1 cellular context compared by ENCODE assay signal in the genomic region with DNA sequence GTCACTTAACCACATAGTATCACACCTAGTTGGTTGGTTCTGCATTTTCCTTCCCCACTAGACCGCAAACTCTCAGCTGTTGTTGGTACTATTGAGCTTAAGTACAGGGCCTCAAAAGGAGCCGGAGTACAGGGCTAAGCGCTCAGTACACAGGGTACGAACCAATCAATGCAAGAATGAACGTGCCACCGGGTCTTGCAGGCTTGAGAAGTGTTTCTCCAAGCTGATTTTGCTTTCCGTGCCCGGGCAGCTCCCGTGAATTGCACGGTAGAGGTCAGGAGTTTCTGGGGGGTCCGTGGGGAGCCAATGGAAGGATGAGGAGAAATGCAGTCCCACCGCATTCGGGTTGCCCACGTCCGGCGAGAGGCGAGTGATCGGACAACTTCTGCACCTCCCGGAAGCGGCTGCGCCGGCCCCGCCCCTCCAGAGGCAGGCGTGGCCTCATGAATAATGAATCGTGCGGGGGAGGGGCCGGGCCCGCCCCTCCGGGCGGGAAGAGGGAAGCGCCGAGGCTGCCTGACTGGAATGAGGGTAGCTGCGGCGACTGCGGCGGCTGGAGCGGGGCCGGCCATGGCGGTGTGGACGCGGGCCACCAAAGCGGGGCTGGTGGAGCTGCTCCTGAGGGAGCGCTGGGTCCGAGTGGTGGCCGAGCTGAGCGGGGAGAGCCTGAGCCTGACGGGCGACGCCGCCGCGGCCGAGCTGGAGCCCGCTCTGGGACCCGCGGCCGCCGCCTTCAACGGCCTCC.
TF ChIP-seq lines count a peak whose summit lies in the region.

A gene (plus strand): TSS at position 523 of the 745 bp plus-strand sequence. CDS start 3 bp downstream, at position 526.

TF ChIP-seq in HCT116, 20 proteins besides CTCF, POLR2A, EP300 and RAD21 (continued from another document):
- no peak; the same call in 1 of the 2 replicates for TF ChIP-seq CBX3 (IDR thresholded peaks at IDR 0.05; ENCODE audit: low read depth)
- no peak for TF ChIP-seq EZH2 (IDR thresholded peaks at IDR 0.05)
- TF ChIP-seq, protein P1, sequence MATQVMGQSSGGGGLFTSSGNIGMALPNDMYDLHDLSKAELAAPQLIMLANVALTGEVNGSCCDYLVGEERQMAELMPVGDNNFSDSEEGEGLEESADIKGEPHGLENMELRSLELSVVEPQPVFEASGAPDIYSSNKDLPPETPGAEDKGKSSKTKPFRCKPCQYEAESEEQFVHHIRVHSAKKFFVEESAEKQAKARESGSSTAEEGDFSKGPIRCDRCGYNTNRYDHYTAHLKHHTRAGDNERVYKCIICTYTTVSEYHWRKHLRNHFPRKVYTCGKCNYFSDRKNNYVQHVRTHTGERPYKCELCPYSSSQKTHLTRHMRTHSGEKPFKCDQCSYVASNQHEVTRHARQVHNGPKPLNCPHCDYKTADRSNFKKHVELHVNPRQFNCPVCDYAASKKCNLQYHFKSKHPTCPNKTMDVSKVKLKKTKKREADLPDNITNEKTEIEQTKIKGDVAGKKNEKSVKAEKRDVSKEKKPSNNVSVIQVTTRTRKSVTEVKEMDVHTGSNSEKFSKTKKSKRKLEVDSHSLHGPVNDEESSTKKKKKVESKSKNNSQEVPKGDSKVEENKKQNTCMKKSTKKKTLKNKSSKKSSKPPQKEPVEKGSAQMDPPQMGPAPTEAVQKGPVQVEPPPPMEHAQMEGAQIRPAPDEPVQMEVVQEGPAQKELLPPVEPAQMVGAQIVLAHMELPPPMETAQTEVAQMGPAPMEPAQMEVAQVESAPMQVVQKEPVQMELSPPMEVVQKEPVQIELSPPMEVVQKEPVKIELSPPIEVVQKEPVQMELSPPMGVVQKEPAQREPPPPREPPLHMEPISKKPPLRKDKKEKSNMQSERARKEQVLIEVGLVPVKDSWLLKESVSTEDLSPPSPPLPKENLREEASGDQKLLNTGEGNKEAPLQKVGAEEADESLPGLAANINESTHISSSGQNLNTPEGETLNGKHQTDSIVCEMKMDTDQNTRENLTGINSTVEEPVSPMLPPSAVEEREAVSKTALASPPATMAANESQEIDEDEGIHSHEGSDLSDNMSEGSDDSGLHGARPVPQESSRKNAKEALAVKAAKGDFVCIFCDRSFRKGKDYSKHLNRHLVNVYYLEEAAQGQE (IDR thresholded peaks at IDR 0.05; ENCODE audit: low read depth) = no peak
- no peak for TF ChIP-seq CEBPB (IDR thresholded peaks at IDR 0.05; ENCODE audit: low read depth)
- TF ChIP-seq FOSL1 (IDR thresholded peaks at IDR 0.05; ENCODE audit: low read depth) = no peak; the same call in 1 of the 2 replicates
- TF ChIP-seq SP1 (IDR thresholded peaks at IDR 0.05; ENCODE audit: low read depth) = peak; percentile 72
- TF ChIP-seq SRF (IDR thresholded peaks at IDR 0.05; ENCODE audit: low read depth) = no peak
- no peak for TF ChIP-seq ZFX (IDR thresholded peaks at IDR 0.05)
- TF ChIP-seq ZNF274 (IDR thresholded peaks at IDR 0.05; ENCODE audit: low read depth, low read length) = no peak
- no peak for TF ChIP-seq EZH2phosphoT487 (IDR thresholded peaks at IDR 0.05; ENCODE audit: borderline replicate concordance)
- peak; percentile 90 for TF ChIP-seq EGR1 (IDR thresholded peaks at IDR 0.05; ENCODE audit: low read depth)
- peak; percentile 88 for TF ChIP-seq POLR2AphosphoS5 (IDR thresholded peaks at IDR 0.05; ENCODE audit: low read depth, low read length)
